1 cellular context compared by ENCODE assay signal in the genomic region with DNA sequence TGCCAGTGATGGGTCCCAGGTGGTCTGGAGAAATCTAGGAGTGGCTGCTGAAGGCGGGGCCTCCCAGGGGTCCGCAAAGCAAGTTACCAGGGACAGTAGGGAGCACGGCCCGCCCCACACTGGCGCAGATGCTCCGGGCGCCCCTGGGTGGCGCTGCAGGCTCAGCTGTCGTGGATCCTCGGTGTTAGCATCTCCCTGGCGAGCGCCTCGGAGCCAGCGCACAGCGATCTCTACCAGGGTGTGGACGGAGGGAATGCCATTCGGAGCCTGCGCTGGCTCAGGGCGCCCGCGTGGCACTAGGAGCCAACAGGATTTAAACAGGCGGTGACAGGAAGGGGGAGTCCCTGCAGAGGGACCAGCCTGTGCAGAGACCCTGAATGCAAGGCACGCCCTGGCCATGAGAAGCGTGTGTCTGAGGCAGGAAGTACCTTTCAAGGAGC.
A peak's percentile ranks its signal among the peaks of the same experiment; 100 is the strongest.
TF ChIP-seq lines count a peak whose summit lies in the region.

No MANE protein-coding gene starts in this region.

TF ChIP-seq in HEK293, 187 proteins besides CTCF, POLR2A, EP300 and RAD21 (continued from another document):
- TF ChIP-seq, protein P1, sequence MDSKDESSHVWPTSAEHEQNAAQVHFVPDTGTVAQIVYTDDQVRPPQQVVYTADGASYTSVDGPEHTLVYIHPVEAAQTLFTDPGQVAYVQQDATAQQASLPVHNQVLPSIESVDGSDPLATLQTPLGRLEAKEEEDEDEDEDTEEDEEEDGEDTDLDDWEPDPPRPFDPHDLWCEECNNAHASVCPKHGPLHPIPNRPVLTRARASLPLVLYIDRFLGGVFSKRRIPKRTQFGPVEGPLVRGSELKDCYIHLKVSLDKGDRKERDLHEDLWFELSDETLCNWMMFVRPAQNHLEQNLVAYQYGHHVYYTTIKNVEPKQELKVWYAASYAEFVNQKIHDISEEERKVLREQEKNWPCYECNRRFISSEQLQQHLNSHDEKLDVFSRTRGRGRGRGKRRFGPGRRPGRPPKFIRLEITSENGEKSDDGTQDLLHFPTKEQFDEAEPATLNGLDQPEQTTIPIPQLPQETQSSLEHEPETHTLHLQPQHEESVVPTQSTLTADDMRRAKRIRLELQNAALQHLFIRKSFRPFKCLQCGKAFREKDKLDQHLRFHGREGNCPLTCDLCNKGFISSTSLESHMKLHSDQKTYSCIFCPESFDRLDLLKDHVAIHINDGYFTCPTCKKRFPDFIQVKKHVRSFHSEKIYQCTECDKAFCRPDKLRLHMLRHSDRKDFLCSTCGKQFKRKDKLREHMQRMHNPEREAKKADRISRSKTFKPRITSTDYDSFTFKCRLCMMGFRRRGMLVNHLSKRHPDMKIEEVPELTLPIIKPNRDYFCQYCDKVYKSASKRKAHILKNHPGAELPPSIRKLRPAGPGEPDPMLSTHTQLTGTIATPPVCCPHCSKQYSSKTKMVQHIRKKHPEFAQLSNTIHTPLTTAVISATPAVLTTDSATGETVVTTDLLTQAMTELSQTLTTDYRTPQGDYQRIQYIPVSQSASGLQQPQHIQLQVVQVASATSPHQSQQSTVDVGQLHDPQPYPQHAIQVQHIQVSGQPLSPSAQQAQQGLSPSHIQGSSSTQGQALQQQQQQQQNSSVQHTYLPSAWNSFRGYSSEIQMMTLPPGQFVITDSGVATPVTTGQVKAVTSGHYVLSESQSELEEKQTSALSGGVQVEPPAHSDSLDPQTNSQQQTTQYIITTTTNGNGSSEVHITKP (tag by site-specific recombination; IDR thresholded peaks at IDR 0.05) = peak; percentile 5; the same call in 1 of the 2 replicates
- peak; percentile 21; the same call in 1 of the 2 replicates for TF ChIP-seq GLIS1 (tag by site-specific recombination; IDR thresholded peaks at IDR 0.05)
- TF ChIP-seq ZBTB8A (tag by site-specific recombination; IDR thresholded peaks at IDR 0.05) = 0 out of 2 replicates have a peak, but pooled peaks have one; percentile 2
- TF ChIP-seq SP7 (tag by site-specific recombination; IDR thresholded peaks at IDR 0.05) = no peak; the same call in 1 of the 2 replicates
- TF ChIP-seq ZNF654 (tag by site-specific recombination; IDR thresholded peaks at IDR 0.05; ENCODE audit: low read depth) = peak; percentile 51
- TF ChIP-seq, protein P2, sequence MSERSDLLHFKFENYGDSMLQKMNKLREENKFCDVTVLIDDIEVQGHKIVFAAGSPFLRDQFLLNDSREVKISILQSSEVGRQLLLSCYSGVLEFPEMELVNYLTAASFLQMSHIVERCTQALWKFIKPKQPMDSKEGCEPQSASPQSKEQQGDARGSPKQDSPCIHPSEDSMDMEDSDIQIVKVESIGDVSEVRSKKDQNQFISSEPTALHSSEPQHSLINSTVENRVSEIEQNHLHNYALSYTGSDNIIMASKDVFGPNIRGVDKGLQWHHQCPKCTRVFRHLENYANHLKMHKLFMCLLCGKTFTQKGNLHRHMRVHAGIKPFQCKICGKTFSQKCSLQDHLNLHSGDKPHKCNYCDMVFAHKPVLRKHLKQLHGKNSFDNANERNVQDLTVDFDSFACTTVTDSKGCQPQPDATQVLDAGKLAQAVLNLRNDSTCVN (tag by site-specific recombination; optimal IDR thresholded peaks at IDR 0.05) = peak; percentile 27
- TF ChIP-seq ZNF223 (tag by site-specific recombination; IDR thresholded peaks at IDR 0.05) = no peak
- TF ChIP-seq ZNF335 (tag by site-specific recombination; conservative IDR thresholded peaks at IDR 0.05) = 0 out of 2 replicates have a peak, but pooled peaks have one; percentile 13
- TF ChIP-seq, protein P3, sequence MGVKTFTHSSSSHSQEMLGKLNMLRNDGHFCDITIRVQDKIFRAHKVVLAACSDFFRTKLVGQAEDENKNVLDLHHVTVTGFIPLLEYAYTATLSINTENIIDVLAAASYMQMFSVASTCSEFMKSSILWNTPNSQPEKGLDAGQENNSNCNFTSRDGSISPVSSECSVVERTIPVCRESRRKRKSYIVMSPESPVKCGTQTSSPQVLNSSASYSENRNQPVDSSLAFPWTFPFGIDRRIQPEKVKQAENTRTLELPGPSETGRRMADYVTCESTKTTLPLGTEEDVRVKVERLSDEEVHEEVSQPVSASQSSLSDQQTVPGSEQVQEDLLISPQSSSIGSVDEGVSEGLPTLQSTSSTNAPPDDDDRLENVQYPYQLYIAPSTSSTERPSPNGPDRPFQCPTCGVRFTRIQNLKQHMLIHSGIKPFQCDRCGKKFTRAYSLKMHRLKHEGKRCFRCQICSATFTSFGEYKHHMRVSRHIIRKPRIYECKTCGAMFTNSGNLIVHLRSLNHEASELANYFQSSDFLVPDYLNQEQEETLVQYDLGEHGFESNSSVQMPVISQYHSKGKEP (tag by site-specific recombination; IDR thresholded peaks at IDR 0.05) = no peak
- TF ChIP-seq ZBTB48 (tag by site-specific recombination; IDR thresholded peaks at IDR 0.05) = peak; percentile 91
- TF ChIP-seq ZBTB17 (tag by site-specific recombination; IDR thresholded peaks at IDR 0.05) = peak; percentile 71
- TF ChIP-seq RBAK (tag by site-specific recombination; IDR thresholded peaks at IDR 0.05) = no peak
- TF ChIP-seq, protein P4, sequence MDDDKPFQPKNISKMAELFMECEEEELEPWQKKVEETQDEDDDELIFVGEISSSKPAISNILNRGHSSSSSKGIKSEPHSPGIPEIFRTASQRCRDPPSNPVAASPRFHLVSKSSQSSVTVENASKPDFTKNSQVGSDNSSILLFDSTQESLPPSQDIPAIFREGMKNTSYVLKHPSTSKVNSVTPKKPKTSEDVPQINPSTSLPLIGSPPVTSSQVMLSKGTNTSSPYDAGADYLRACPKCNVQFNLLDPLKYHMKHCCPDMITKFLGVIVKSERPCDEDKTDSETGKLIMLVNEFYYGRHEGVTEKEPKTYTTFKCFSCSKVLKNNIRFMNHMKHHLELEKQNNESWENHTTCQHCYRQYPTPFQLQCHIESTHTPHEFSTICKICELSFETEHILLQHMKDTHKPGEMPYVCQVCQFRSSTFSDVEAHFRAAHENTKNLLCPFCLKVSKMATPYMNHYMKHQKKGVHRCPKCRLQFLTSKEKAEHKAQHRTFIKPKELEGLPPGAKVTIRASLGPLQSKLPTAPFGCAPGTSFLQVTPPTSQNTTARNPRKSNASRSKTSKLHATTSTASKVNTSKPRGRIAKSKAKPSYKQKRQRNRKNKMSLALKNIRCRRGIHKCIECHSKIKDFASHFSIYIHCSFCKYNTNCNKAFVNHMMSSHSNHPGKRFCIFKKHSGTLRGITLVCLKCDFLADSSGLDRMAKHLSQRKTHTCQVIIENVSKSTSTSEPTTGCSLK (tag by site-specific recombination; IDR thresholded peaks at IDR 0.05) = no peak
- TF ChIP-seq, protein P5, sequence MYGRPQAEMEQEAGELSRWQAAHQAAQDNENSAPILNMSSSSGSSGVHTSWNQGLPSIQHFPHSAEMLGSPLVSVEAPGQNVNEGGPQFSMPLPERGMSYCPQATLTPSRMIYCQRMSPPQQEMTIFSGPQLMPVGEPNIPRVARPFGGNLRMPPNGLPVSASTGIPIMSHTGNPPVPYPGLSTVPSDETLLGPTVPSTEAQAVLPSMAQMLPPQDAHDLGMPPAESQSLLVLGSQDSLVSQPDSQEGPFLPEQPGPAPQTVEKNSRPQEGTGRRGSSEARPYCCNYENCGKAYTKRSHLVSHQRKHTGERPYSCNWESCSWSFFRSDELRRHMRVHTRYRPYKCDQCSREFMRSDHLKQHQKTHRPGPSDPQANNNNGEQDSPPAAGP (tag by site-specific recombination; IDR thresholded peaks at IDR 0.05) = 0 out of 2 replicates have a peak, but pooled peaks have one; percentile 36
